In genomic region chr16:50910698-50911025, GRCh38 we compare ENCODE assay signal across 23 cellular contexts.
"Had no signal": no experiment of that assay in that cellular context is flagged by ENCODE, and none has a peak within 500 bp of the region (broad histone marks: within the 10 kb centered on the region; RNA-seq: fewer than 3 reads in every experiment).

No MANE protein-coding gene starts in this region.

- H3K4me3 ChIP-seq: adrenal gland, body of pancreas, esophagus muscularis mucosa, heart left ventricle, left ventricle myocardium inferior, lung, ovary, prostate gland, transverse colon had no signal

- H3K36me3 Mint-ChIP-seq: activated naive CD8-positive, alpha-beta T cell treated with anti-CD3 and anti-CD28 coated beads for 36 hours had no signal

- H3K27ac ChIP-seq: adrenal gland, body of pancreas, esophagus muscularis mucosa, foreskin keratinocyte, heart left ventricle, left ventricle myocardium inferior, ovary, prostate gland, transverse colon had no signal

- H3K4me1 Mint-ChIP-seq: activated CD4-positive, alpha-beta T cell treated with anti-CD3 and anti-CD28 coated beads for 36 hours; activated naive CD8-positive, alpha-beta T cell treated with anti-CD3 and anti-CD28 coated beads for 36 hours; nephron had no signal

- ATAC-seq: activated CD4-positive, alpha-beta T cell treated with anti-CD3 and anti-CD28 coated beads for 36 hours; foreskin keratinocyte; heart left ventricle had no signal

- H3K4me3 Mint-ChIP-seq: activated CD4-positive, alpha-beta T cell treated with anti-CD3 and anti-CD28 coated beads for 36 hours; activated naive CD4-positive, alpha-beta T cell treated with anti-CD3 and anti-CD28 coated beads for 36 hours; activated naive CD8-positive, alpha-beta T cell treated with anti-CD3 and anti-CD28 coated beads for 36 hours; nephron; T-helper 2 cell treated with Interferon-gamma antibody and Interleukin-4, amounts not matched to agents 5 μg/mL and 100 μg/mL, for 36 hours had no signal

- H3K36me3 ChIP-seq: adrenal gland, esophagus muscularis mucosa, heart left ventricle, left ventricle myocardium inferior, ovary, prostate gland, transverse colon had no signal

- H3K9me3 ChIP-seq: adrenal gland, body of pancreas, esophagus muscularis mucosa, heart left ventricle, left ventricle myocardium inferior, ovary, prostate gland, transverse colon had no signal

- H3K4me1 ChIP-seq: adrenal gland, esophagus muscularis mucosa, heart left ventricle, left ventricle myocardium inferior, prostate gland, transverse colon had no signal

- DNase-seq: activated CD4-positive, alpha-beta T cell treated with anti-CD3 and anti-CD28 coated beads for 36 hours; activated CD4-positive, CD25-positive, alpha-beta regulatory T cell; activated CD8-positive, alpha-beta memory T cell treated with anti-CD3 and anti-CD28 coated beads for 24 hours; activated effector memory CD4-positive, alpha-beta T cell treated with anti-CD3 and anti-CD28 coated beads, Interleukin-2, amount 50 U/mL, for 16 hours; activated naive CD4-positive, alpha-beta T cell treated with anti-CD3 and anti-CD28 coated beads for 36 hours; activated naive CD8-positive, alpha-beta T cell treated with anti-CD3 and anti-CD28 coated beads for 36 hours; adrenal gland; aorta; dermis blood vessel endothelial cell; effector CD4-positive, alpha-beta T cell; foreskin keratinocyte; heart left ventricle; left ventricle myocardium inferior; ovary; stimulated activated CD4-positive, alpha-beta T cell treated with anti-CD3 and anti-CD28 coated beads, Interleukin-15, amount 100 ng/mL, for 24 hours; stimulated activated naive CD4-positive, alpha-beta T cell; transverse colon had no signal

- H3K9me3 Mint-ChIP-seq: activated naive CD4-positive, alpha-beta T cell treated with anti-CD3 and anti-CD28 coated beads for 36 hours; activated naive CD8-positive, alpha-beta T cell treated with anti-CD3 and anti-CD28 coated beads for 36 hours; nephron; T-helper 2 cell treated with Interferon-gamma antibody and Interleukin-4, amounts not matched to agents 5 μg/mL and 100 μg/mL, for 36 hours had no signal

- H3K27ac Mint-ChIP-seq: activated CD4-positive, alpha-beta T cell treated with anti-CD3 and anti-CD28 coated beads for 36 hours; activated naive CD4-positive, alpha-beta T cell treated with anti-CD3 and anti-CD28 coated beads for 36 hours; activated naive CD8-positive, alpha-beta T cell treated with anti-CD3 and anti-CD28 coated beads for 36 hours; nephron; T-helper 2 cell treated with Interferon-gamma antibody and Interleukin-4, amounts not matched to agents 5 μg/mL and 100 μg/mL, for 36 hours had no signal

- H3K27me3 ChIP-seq: adrenal gland, body of pancreas, foreskin keratinocyte, ovary, transverse colon had no signal
